In genomic region chr16:77223184-77223583, GRCh38 we compare ENCODE assay signal across 9 cellular contexts. TPM values are rescaled to one million over a fixed set of nuclear protein-coding genes. Genes with fewer than 3 reads are reported as not detected.
A peak's percentile ranks its signal among the peaks of the same experiment; 100 is the strongest.
DNase-seq lines count a peak whose midpoint lies in the region; ATAC-seq and TF ChIP-seq lines count a peak whose summit lies in the region.
"Had no signal": no experiment of that assay in that cellular context is flagged by ENCODE, and none has a peak within 500 bp of the region (broad histone marks: within the 10 kb centered on the region; RNA-seq: fewer than 3 reads in every experiment).

No MANE protein-coding gene starts in this region.

- H3K9me3 ChIP-seq in WERI-Rb-1 (ENCODE audit: severe bottlenecking): no peaks in the 10 kb centered on the region
- no peaks in the 10 kb centered on the region for H3K9me3 ChIP-seq in CD8-positive, alpha-beta memory T cell (ENCODE audit: low read length)

- H4K20me1 ChIP-seq in GM23338 (replicated peaks; ENCODE audit: insufficient read depth): no peaks in the 10 kb centered on the region

- H3K4me3 ChIP-seq in GM23338: no peak overlapping the region
- no peak overlapping the region for H3K4me3 ChIP-seq in WERI-Rb-1 (ENCODE audit: low read depth, low read length)
- no peak overlapping the region for H3K4me3 ChIP-seq in kidney epithelial cell (ENCODE audit: low read depth, low read length)
- H3K4me3 ChIP-seq in CD8-positive, alpha-beta memory T cell (ENCODE audit: low read length): no peak overlapping the region

- no peak overlapping the region for H3K4me2 ChIP-seq in GM23338

- TF ChIP-seq CTCF in GM23338 (conservative IDR thresholded peaks at IDR 0.05; ENCODE audit: low read depth in 2 of 2) (peak; percentile 74 to 79), WERI-Rb-1 (IDR thresholded peaks at IDR 0.05; ENCODE audit: low read depth, low read length) (peak; percentile 71), kidney epithelial cell (IDR thresholded peaks at IDR 0.05; ENCODE audit: insufficient read depth, low read length, poor library complexity, severe bottlenecking) (peak; percentile 28)

- DNase-seq in NCI-H1417 (lab: John Stamatoyannopoulos, UW): peak; percentile 1 to 11 (median 6)
- no peak for DNase-seq in NCI-H1417 treated with DMSO at 0.1 percent for 48 hours (lab: John Stamatoyannopoulos, UW)
- DNase-seq in GM23338 (ENCODE audit: low spot score): peak; percentile 87
- peak; percentile 60 for DNase-seq in WERI-Rb-1
- no peak for DNase-seq in kidney epithelial cell (ENCODE audit: low read depth)
- no peak for DNase-seq in stimulated activated naive CD4-positive, alpha-beta T cell treated with Interleukin-2 at 50 U/mL for 16 hours (lab: John Stamatoyannopoulos, UW)
- DNase-seq in CD8-positive, alpha-beta memory T cell: no peak
- DNase-seq: NCI-H1930 had no signal

- no peak overlapping the region for H3K4me3 Mint-ChIP-seq in GM23338
- no peak overlapping the region for H3K4me3 Mint-ChIP-seq in CD8-positive, alpha-beta memory T cell

- H3K4me1 ChIP-seq in GM23338 (ENCODE audit: insufficient read depth): peaks cover 6% of the 10 kb centered on the region
- no peaks in the 10 kb centered on the region for H3K4me1 ChIP-seq in CD8-positive, alpha-beta memory T cell (ENCODE audit: insufficient read depth, low read length)

- H3K27me3 ChIP-seq in GM23338 (ENCODE audit: insufficient read depth) (no peaks in the 10 kb centered on the region), WERI-Rb-1 (ENCODE audit: insufficient read depth, low read depth, severe bottlenecking) (no peaks in the 10 kb centered on the region), kidney epithelial cell (ENCODE audit: control insufficient read depth, insufficient read depth, low read length) (no peaks in the 10 kb centered on the region)
- no peaks in the 10 kb centered on the region for H3K27me3 ChIP-seq in CD8-positive, alpha-beta memory T cell (ENCODE audit: insufficient read depth, low read length, poor library complexity, severe bottlenecking)

- H3K36me3 ChIP-seq in GM23338 (ENCODE audit: insufficient read depth) (no peaks in the 10 kb centered on the region), WERI-Rb-1 (no peaks in the 10 kb centered on the region), kidney epithelial cell (ENCODE audit: control insufficient read depth, insufficient read depth, low read length) (no peaks in the 10 kb centered on the region)
- H3K36me3 ChIP-seq in CD8-positive, alpha-beta memory T cell (ENCODE audit: insufficient read depth, low read length): no peaks in the 10 kb centered on the region

- H2AFZ ChIP-seq in GM23338: no peak overlapping the region; the same call in 1 of the 2 replicates

- ATAC-seq in GM23338 (peak; percentile 84), HG02852 (IDR thresholded peaks at IDR 0.05; ENCODE audit: unreplicated experiment) (no peak)

- no peaks in the 10 kb centered on the region for H3K79me2 ChIP-seq in GM23338 (replicated peaks; ENCODE audit: insufficient read depth)

- no peaks in the 10 kb centered on the region for H3K9me2 ChIP-seq in GM23338 (ENCODE audit: insufficient read depth)

- H3K9me3 Mint-ChIP-seq in GM23338: no peaks in the 10 kb centered on the region
- no peaks in the 10 kb centered on the region for H3K9me3 Mint-ChIP-seq in CD8-positive, alpha-beta memory T cell

- CTCF ChIA-PET in CD8-positive, alpha-beta memory T cell (lab: Charles Lee): no interaction called here

- H3K36me3 Mint-ChIP-seq in GM23338 (ENCODE audit: low read depth): no peaks in the 10 kb centered on the region; the same call in 2 of the 3 replicates
- peaks cover 0 to 2% (median 0%) of the 10 kb centered on the region in 3 donors for H3K36me3 Mint-ChIP-seq in CD8-positive, alpha-beta memory T cell

- H3K27ac ChIP-seq in GM23338 (ENCODE audit: low read depth) (no peak overlapping the region), WERI-Rb-1 (no peak overlapping the region)
- H3K27ac ChIP-seq in CD8-positive, alpha-beta memory T cell (ENCODE audit: low read depth, low read length): no peak overlapping the region

- H3F3A ChIP-seq in GM23338 (replicated peaks; ENCODE audit: low read depth): no peaks in the 10 kb centered on the region

- H3K4me1 Mint-ChIP-seq in GM23338: peaks cover 23% of the 10 kb centered on the region; the same call in 2 of the 3 replicates
- peaks cover 0 to 3% (median 0%) of the 10 kb centered on the region in 3 donors for H3K4me1 Mint-ChIP-seq in CD8-positive, alpha-beta memory T cell

- peaks cover 3% of the 10 kb centered on the region for H3K27me3 Mint-ChIP-seq in GM23338 (ENCODE audit: insufficient read depth, low read depth, poor library complexity)
- H3K27me3 Mint-ChIP-seq in CD8-positive, alpha-beta memory T cell: peaks cover 3 to 11% of the 10 kb centered on the region in 2 donors

- POLR2A ChIA-PET in CD8-positive, alpha-beta memory T cell (lab: Charles Lee): no interaction called here

- H3K27ac Mint-ChIP-seq in GM23338: no peak overlapping the region
- peak overlapping the region in 1 of 8 donors; percentile 76 for H3K27ac Mint-ChIP-seq in CD8-positive, alpha-beta memory T cell

TF ChIP-seq in GM23338, 12 proteins besides CTCF, POLR2A, EP300 and RAD21:
- no peak for TF ChIP-seq JUNB (IDR thresholded peaks at IDR 0.05; ENCODE audit: unreplicated experiment)
- no peak for TF ChIP-seq REST (IDR thresholded peaks at IDR 0.05; ENCODE audit: unreplicated experiment)
- TF ChIP-seq EZH2 (IDR thresholded peaks at IDR 0.05; ENCODE audit: low read depth, unreplicated experiment): no peak
- no peak for TF ChIP-seq NANOG (IDR thresholded peaks at IDR 0.05; ENCODE audit: borderline replicate concordance)
- TF ChIP-seq ETS1 (IDR thresholded peaks at IDR 0.05): no peak
- no peak for TF ChIP-seq STAT1 (IDR thresholded peaks at IDR 0.05; ENCODE audit: unreplicated experiment)
- TF ChIP-seq ZNF114 (CRISPR knock-in tag; IDR thresholded peaks at IDR 0.05): no peak
- no peak for TF ChIP-seq POLR2AphosphoS5 (IDR thresholded peaks at IDR 0.05; ENCODE audit: low read depth)
- no peak for TF ChIP-seq CREB1 (CRISPR knock-in tag; IDR thresholded peaks at IDR 0.05; ENCODE audit: low read depth)
- TF ChIP-seq ZNF331 (CRISPR knock-in tag; IDR thresholded peaks at IDR 0.05; ENCODE audit: low read depth): no peak

RNA-seq across cellular contexts. Expression of gene SYCE1L, which starts 24.0 kb away (rescaled TPM):
- total RNA-seq in GM23338 (2014; rRNA removed; shearing (Covaris generic)): 0.74 and 3.9 TPM in 2 replicates
- polyA plus RNA-seq in GM23338 (2016; fragmentation: Nextera tagmentation; extraction: Ambion mirVana): 5.8 and 5.9 TPM in 2 replicates
- total RNA-seq in kidney epithelial cell: 3.4 and 7.5 TPM in 2 replicates
- total RNA-seq in CD8-positive, alpha-beta memory T cell: 1 to 10 TPM; 3.9 to 4.6 TPM
- polyA plus RNA-seq in CD8-positive, alpha-beta memory T cell: 3.9 TPM

RNA-seq across cellular contexts. Expression of gene MON1B, which starts 32.2 kb away (rescaled TPM):
- total RNA-seq in GM23338 (2014; rRNA removed; shearing (Covaris generic)): 23.7 and 30.2 TPM in 2 replicates
- 9.7 and 10.0 TPM in 2 replicates for polyA plus RNA-seq in GM23338 (2016; fragmentation: Nextera tagmentation; extraction: Ambion mirVana)
- 30.0 and 57.1 TPM in 2 replicates for total RNA-seq in kidney epithelial cell
- total RNA-seq in CD8-positive, alpha-beta memory T cell: 10 to 100 TPM; 55.0 to 60.2 TPM
- polyA plus RNA-seq in CD8-positive, alpha-beta memory T cell: 59.5 TPM

Comparison
In these comparisons a context has a peak if more than half of its experiments do, and no peak if none do; other contexts are left out.
1. DNase-seq: peak in NCI-H1417 (3 of 3), GM23338 (single experiment) and WERI-Rb-1 (single experiment); none in NCI-H1417 treated with DMSO at 0.1 percent for 48 hours (single experiment), kidney epithelial cell (single experiment), stimulated activated naive CD4-positive, alpha-beta T cell treated with Interleukin-2 at 50 U/mL for 16 hours (single experiment) and CD8-positive, alpha-beta memory T cell (0 of 5).
2. Peak in every context shown above with its lines, with median percentiles within 50 percentile points of each other: CTCF ChIP-seq.